16 cellular contexts compared by ENCODE assay signal in the genomic region with DNA sequence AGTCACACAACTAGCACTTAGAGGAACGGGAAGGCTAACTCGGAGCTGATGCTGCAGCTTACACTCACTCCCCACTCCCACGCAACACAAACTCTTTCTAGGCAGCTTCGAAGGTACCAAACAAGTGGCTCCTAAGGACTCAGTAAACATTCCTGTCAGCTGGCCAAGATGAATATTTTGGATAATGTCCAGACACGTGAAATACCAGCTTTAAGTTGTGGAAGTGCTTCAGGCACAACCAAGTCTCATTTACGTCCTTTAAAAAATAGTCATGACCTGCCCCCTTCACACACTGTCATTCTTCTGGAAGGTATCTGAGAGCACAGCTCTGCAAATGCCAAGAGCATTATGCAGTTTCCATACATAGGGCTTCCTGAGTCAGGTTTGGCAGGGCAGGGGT.
A peak's percentile ranks its signal among the peaks of the same experiment; 100 is the strongest.
DNase-seq lines count a peak whose midpoint lies in the region; ATAC-seq and TF ChIP-seq lines count a peak whose summit lies in the region.
"Had no signal": no experiment of that assay in that cellular context is flagged by ENCODE, and none has a peak within 500 bp of the region (broad histone marks: within the 10 kb centered on the region; RNA-seq: fewer than 3 reads in every experiment).

No MANE protein-coding gene starts in this region.

- DNase-seq in activated naive CD4-positive, alpha-beta T cell treated with anti-CD3 and anti-CD28 coated beads, Interleukin-2, amount 10 ng/mL, durations not matched to agents 7 days and 5 days = no peak
- DNase-seq in activated naive CD4-positive, alpha-beta T cell treated with anti-CD3 and anti-CD28 coated beads, Interleukin-2, amount 50 U/mL, for 16 hours = no peak
- DNase-seq in M059J (ENCODE audit: low read depth) = peak; percentile 2
- peak; percentile 48 for DNase-seq in brain microvascular endothelial cell
- DNase-seq in psoas muscle = no peak
- DNase-seq in lower leg skin (ENCODE audit: low spot score in 2 of 2) = no peak
- DNase-seq in CD14-positive monocyte (ENCODE audit: low spot score) = no peak
- no peak for DNase-seq in amniotic stem cell (lab: John Stamatoyannopoulos, UW)
- DNase-seq: activated CD4-positive, CD25-positive, alpha-beta regulatory T cell treated with anti-CD3 and anti-CD28 coated beads, Interleukin-2, amount 50 U/mL, for 72 hours; activated effector memory CD4-positive, alpha-beta T cell treated with anti-CD3 and anti-CD28 coated beads, Interleukin-2, amount 50 U/mL, for 16 hours; kidney; NCI-H2171 treated with DMSO at 0.1 percent for 48 hours; stimulated activated naive CD4-positive, alpha-beta T cell treated with Interleukin-2 at 50 U/mL for 16 hours had no signal

- H3K27ac ChIP-seq in brain microvascular endothelial cell (no peak overlapping the region), psoas muscle (no peak overlapping the region)
- H3K27ac ChIP-seq: BLaER1, vagina had no signal

- no peaks in the 10 kb centered on the region for H3K27me3 Mint-ChIP-seq in activated naive CD4-positive, alpha-beta T cell treated with anti-CD3 and anti-CD28 coated beads, Interleukin-2, amount 10 ng/mL, durations not matched to agents 7 days and 5 days
- H3K27me3 Mint-ChIP-seq in CD14-positive monocyte (ENCODE audit: low read depth in 3 of 3) = no peaks in the 10 kb centered on the region
- H3K27me3 Mint-ChIP-seq: central memory CD8-positive, alpha-beta T cell had no signal

- peaks cover 91% of the 10 kb centered on the region for H3K36me3 Mint-ChIP-seq in activated naive CD4-positive, alpha-beta T cell treated with anti-CD3 and anti-CD28 coated beads, Interleukin-2, amount 10 ng/mL, durations not matched to agents 7 days and 5 days
- no peaks in the 10 kb centered on the region for H3K36me3 Mint-ChIP-seq in CD14-positive monocyte

- H3K27me3 ChIP-seq in brain microvascular endothelial cell (replicated peaks) (no peaks in the 10 kb centered on the region), psoas muscle (ENCODE audit: insufficient read depth in 3 of 3, low read length in 2 of 3) (no peaks in the 10 kb centered on the region)
- H3K27me3 ChIP-seq: BLaER1, vagina had no signal

- WGBS in psoas muscle, 3 donors = 40 to 52% (median 48%) methylated on average over 6 of the region's 6 CpGs
- WGBS in lower leg skin, 2 donors = 52 to 65% methylated on average over 5 to 6 of the region's 6 CpGs

- TF ChIP-seq CTCF in brain microvascular endothelial cell (IDR thresholded peaks at IDR 0.05; ENCODE audit: low read depth, low read length, missing control alignments) = no peak
- TF ChIP-seq CTCF in psoas muscle (IDR thresholded peaks at IDR 0.05) = no peak
- TF ChIP-seq CTCF in lower leg skin (IDR thresholded peaks at IDR 0.05) = no peak
- no peak for TF ChIP-seq CTCF in CD14-positive monocyte (IDR thresholded peaks at IDR 0.05)

- peaks cover 95% of the 10 kb centered on the region for H3K4me1 Mint-ChIP-seq in activated naive CD4-positive, alpha-beta T cell treated with anti-CD3 and anti-CD28 coated beads, Interleukin-2, amount 10 ng/mL, durations not matched to agents 7 days and 5 days
- H3K4me1 Mint-ChIP-seq in CD14-positive monocyte = no peaks in the 10 kb centered on the region
- H3K4me1 Mint-ChIP-seq: central memory CD8-positive, alpha-beta T cell had no signal

- CTCF ChIA-PET in activated naive CD4-positive, alpha-beta T cell treated with anti-CD3 and anti-CD28 coated beads, Interleukin-2, amount 10 ng/mL, durations not matched to agents 7 days and 5 days (lab: Charles Lee) = interaction anchor here (0.6 to 1.3 kb wide), 6 partner anchors 13 to 1004 kb away, joined by 3 to 7 read pairs (median 4); no protein-coding TSS in a partner anchor

- peaks cover 6% of the 10 kb centered on the region for H3K4me1 ChIP-seq in psoas muscle
- H3K4me1 ChIP-seq: BLaER1, vagina had no signal

- peaks cover 42% of the 10 kb centered on the region for H3K9me3 Mint-ChIP-seq in activated naive CD4-positive, alpha-beta T cell treated with anti-CD3 and anti-CD28 coated beads, Interleukin-2, amount 10 ng/mL, durations not matched to agents 7 days and 5 days
- peaks cover 4 to 9% (median 7%) of the 10 kb centered on the region in 7 donors for H3K9me3 Mint-ChIP-seq in CD14-positive monocyte
- H3K9me3 Mint-ChIP-seq: central memory CD8-positive, alpha-beta T cell had no signal

- TF ChIP-seq POLR2A in lower leg skin (IDR thresholded peaks at IDR 0.05) = no peak

- intact Hi-C loops in psoas muscle (cut with DNase I) (no loop called here), lower leg skin (cut with DNase I; ENCODE audit: low total_unique reads) (no loop called here), CD14-positive monocyte (cut with micrococcal nuclease) (no loop called here)

- H3K27ac Mint-ChIP-seq in activated naive CD4-positive, alpha-beta T cell treated with anti-CD3 and anti-CD28 coated beads, Interleukin-2, amount 10 ng/mL, durations not matched to agents 7 days and 5 days = peak overlapping the region; percentile 96
- no peak overlapping the region for H3K27ac Mint-ChIP-seq in CD14-positive monocyte

- ATAC-seq in psoas muscle = peak; percentile 49 to 92 (median 86)

- H3K4me3 ChIP-seq in brain microvascular endothelial cell (ENCODE audit: low read depth, low read length) (no peak overlapping the region), psoas muscle (no peak overlapping the region), lower leg skin (ENCODE audit: low read depth, poor library complexity, severe bottlenecking) (no peak overlapping the region)
- H3K4me3 ChIP-seq: BLaER1, vagina had no signal

- no peak overlapping the region for H3K4me3 Mint-ChIP-seq in activated naive CD4-positive, alpha-beta T cell treated with anti-CD3 and anti-CD28 coated beads, Interleukin-2, amount 10 ng/mL, durations not matched to agents 7 days and 5 days
- H3K4me3 Mint-ChIP-seq in CD14-positive monocyte = no peak overlapping the region
- H3K4me3 Mint-ChIP-seq: central memory CD8-positive, alpha-beta T cell had no signal

- in situ Hi-C loops in brain microvascular endothelial cell (cut with HindIII; ENCODE audit: low pct_ligation_motif_present, low sequenced_read_pairs) = no loop called here

- H3K9me3 ChIP-seq in psoas muscle = no peaks in the 10 kb centered on the region
- H3K9me3 ChIP-seq: vagina had no signal

- H3K36me3 ChIP-seq in brain microvascular endothelial cell (replicated peaks) = no peaks in the 10 kb centered on the region
- H3K36me3 ChIP-seq in psoas muscle (ENCODE audit: insufficient read depth in 1 of 2, low read depth in 1 of 2) = no peaks in the 10 kb centered on the region
- H3K36me3 ChIP-seq: BLaER1, vagina had no signal

Comparison
In these comparisons a context has a peak if more than half of its experiments do, and no peak if none do; other contexts are left out.
1. DNase-seq: peak in M059J (single experiment) and brain microvascular endothelial cell (single experiment); none in activated naive CD4-positive, alpha-beta T cell treated with anti-CD3 and anti-CD28 coated beads, Interleukin-2, amount 10 ng/mL, durations not matched to agents 7 days and 5 days (single experiment), activated naive CD4-positive, alpha-beta T cell treated with anti-CD3 and anti-CD28 coated beads, Interleukin-2, amount 50 U/mL, for 16 hours (single experiment), psoas muscle (0 of 2), lower leg skin (0 of 2), CD14-positive monocyte (single experiment) and amniotic stem cell (single experiment).